ENCODE assay signal across 8 cellular contexts in genomic region chr14:60656755-60657608, GRCh38. TPM values are rescaled to one million over a fixed set of nuclear protein-coding genes. Genes with fewer than 3 reads are reported as not detected.
A peak's percentile ranks its signal among the peaks of the same experiment; 100 is the strongest.
DNase-seq lines count a peak whose midpoint lies in the region; ATAC-seq and TF ChIP-seq lines count a peak whose summit lies in the region.

No MANE protein-coding gene starts in this region.

- DNase-seq in Daoy (ENCODE audit: low read depth) (peak; percentile 76), NOMO-1 treated with DMSO at 0.1 percent for 48 hours (lab: John Stamatoyannopoulos, UW; ENCODE audit: unreplicated experiment) (peak; percentile 53), MCF 10A (ENCODE audit: unreplicated experiment) (peak; percentile 33), kidney glomerular epithelial cell (lab: John Stamatoyannopoulos, UW) (peak; percentile 30), cerebellar nuclear complex (lab: John Stamatoyannopoulos, UW) (no peak)
- DNase-seq in stimulated activated naive CD8-positive, alpha-beta T cell treated with anti-CD3 and anti-CD28 coated beads, Interleukin-15, amount 100 ng/mL, for 72 hours, result peak; percentile 51 to 54

- peak overlapping the region; percentile 86 for H3K4me3 Mint-ChIP-seq in MCF 10A (ENCODE audit: unreplicated experiment)
- peak overlapping the region; percentile 84 to 85 for H3K4me3 Mint-ChIP-seq in stimulated activated naive CD8-positive, alpha-beta T cell treated with anti-CD3 and anti-CD28 coated beads, Interleukin-15, amount 100 ng/mL, for 72 hours

- peak overlapping the region; percentile 94 for H3K27ac Mint-ChIP-seq in MCF 10A (ENCODE audit: low read depth, unreplicated experiment)
- no peak overlapping the region for H3K27ac Mint-ChIP-seq in stimulated activated naive CD8-positive, alpha-beta T cell treated with anti-CD3 and anti-CD28 coated beads, Interleukin-15, amount 100 ng/mL, for 72 hours

- no TSS peak for BruUV-seq in MCF 10A (replicated peaks; lab: Mats Ljungman, UMichigan)

- no peaks in the 10 kb centered on the region for H3K4me1 Mint-ChIP-seq in MCF 10A (ENCODE audit: insufficient read depth, unreplicated experiment)
- peaks cover 66% of the 10 kb centered on the region for H3K4me1 Mint-ChIP-seq in stimulated activated naive CD8-positive, alpha-beta T cell treated with anti-CD3 and anti-CD28 coated beads, Interleukin-15, amount 100 ng/mL, for 72 hours

- TF ChIP-seq CTCF in MCF 10A (IDR thresholded peaks at IDR 0.05; ENCODE audit: unreplicated experiment), result peak; percentile 39

- peaks cover 12% of the 10 kb centered on the region for H3K27me3 Mint-ChIP-seq in MCF 10A (ENCODE audit: insufficient read depth, unreplicated experiment)
- H3K27me3 Mint-ChIP-seq in stimulated activated naive CD8-positive, alpha-beta T cell treated with anti-CD3 and anti-CD28 coated beads, Interleukin-15, amount 100 ng/mL, for 72 hours, result peaks cover 100% of the 10 kb centered on the region

- intact Hi-C loops in MCF 10A (cut with micrococcal nuclease), result loop anchor here (1.0 to 10.0 kb wide), 2 partner anchors 368 to 538 kb away; no protein-coding TSS in a partner anchor

- CTCF ChIA-PET in MCF 10A (lab: Yijun Ruan, JAX), result interaction anchor here (0.6 kb wide), 1 partner anchor 284 kb away, joined by 3 read pairs; no protein-coding TSS in a partner anchor

- no peaks in the 10 kb centered on the region for H3K9me3 Mint-ChIP-seq in MCF 10A (ENCODE audit: unreplicated experiment)
- H3K9me3 Mint-ChIP-seq in stimulated activated naive CD8-positive, alpha-beta T cell treated with anti-CD3 and anti-CD28 coated beads, Interleukin-15, amount 100 ng/mL, for 72 hours, result no peaks in the 10 kb centered on the region

- H3K36me3 Mint-ChIP-seq in MCF 10A (ENCODE audit: insufficient read depth, unreplicated experiment), result no peaks in the 10 kb centered on the region

- ATAC-seq in GM19372 (IDR thresholded peaks at IDR 0.05; ENCODE audit: low read depth, unreplicated experiment) (peak; percentile 77), HG03342 (IDR thresholded peaks at IDR 0.05; ENCODE audit: unreplicated experiment) (peak; percentile 75)
- peak; percentile 83 for ATAC-seq in stimulated activated naive CD8-positive, alpha-beta T cell treated with anti-CD3 and anti-CD28 coated beads, Interleukin-15, amount 100 ng/mL, for 72 hours

- POLR2A ChIA-PET in MCF 10A (lab: Yijun Ruan, JAX), result no interaction called here

RNA-seq across cellular contexts. Expression of gene SIX1, which starts 7.7 kb away (rescaled TPM):
- 14.9 and 15.1 TPM in 2 replicates for total RNA-seq in Daoy (2014; rRNA removed; shearing (Covaris generic))
- total RNA-seq in MCF 10A (2022), result 0.29 and 0.33 TPM in 2 replicates

Comparison
In these comparisons a context has a peak if more than half of its experiments do, and no peak if none do; other contexts are left out.
1. DNase-seq: peak in Daoy (single experiment), NOMO-1 treated with DMSO at 0.1 percent for 48 hours (single experiment), MCF 10A (single experiment), kidney glomerular epithelial cell (single experiment) and stimulated activated naive CD8-positive, alpha-beta T cell treated with anti-CD3 and anti-CD28 coated beads, Interleukin-15, amount 100 ng/mL, for 72 hours (2 of 2); none in cerebellar nuclear complex (0 of 2).
2. RNA of gene SIX1, which starts 7.7 kb away (total RNA-seq): 14.9 to 15.1 TPM in Daoy; 0.29 to 0.33 TPM in MCF 10A; every median in the first group is over 10 times any median in the second.
3. Peak in every context shown above with its lines, with median percentiles within 50 percentile points of each other: ATAC-seq.